Comparison of ENCODE assay signal across 7 cellular contexts in genomic region chr13:51125495-51126226, GRCh38. TPM values are rescaled to one million over a fixed set of nuclear protein-coding genes. Genes with fewer than 3 reads are reported as not detected.
DNase-seq lines count a peak whose midpoint lies in the region; TF ChIP-seq lines count a peak whose summit lies in the region.

No MANE protein-coding gene starts in this region.

- TF ChIP-seq CTCF in GM12864 (IDR thresholded peaks at IDR 0.05; ENCODE audit: low read depth, low read length, missing control alignments) (peak; percentile 85), Peyer's patch (IDR thresholded peaks at IDR 0.05) (peak; percentile 25 to 69 (median 60)), ascending aorta (IDR thresholded peaks at IDR 0.05) (peak; percentile 40 to 65 (median 48))

- H3K4me1 ChIP-seq in Peyer's patch: no peaks in the 10 kb centered on the region
- H3K4me1 ChIP-seq in ascending aorta: no peaks in the 10 kb centered on the region

- H3K9me3 ChIP-seq in Peyer's patch: no peaks in the 10 kb centered on the region
- H3K9me3 ChIP-seq in ascending aorta: no peaks in the 10 kb centered on the region

- H3K36me3 ChIP-seq in Peyer's patch: no peaks in the 10 kb centered on the region
- H3K36me3 ChIP-seq in ascending aorta: no peaks in the 10 kb centered on the region

- H3K27ac ChIP-seq in Peyer's patch: no peak overlapping the region
- H3K27ac ChIP-seq in ascending aorta: no peak overlapping the region

- no peak for TF ChIP-seq POLR2A in Peyer's patch (IDR thresholded peaks at IDR 0.05)

- intact Hi-C loops in ascending aorta (cut with DNase I): no loop called here

- H3K4me3 ChIP-seq in GM12864 (ENCODE audit: low read depth, low read length) (no peak overlapping the region), Peyer's patch (no peak overlapping the region), ascending aorta (no peak overlapping the region)

- DNase-seq in GM12864 (ENCODE audit: low read depth) (peak; percentile 26), H4 (ENCODE audit: low spot score) (peak; percentile 45), LoVo (ENCODE audit: low spot score) (peak; percentile 70), Peyer's patch (peak in 2 of 3 donors; percentile 22 to 65), ascending aorta (ENCODE audit: low spot score in 2 of 2) (no peak), iPS DF 19.7 (ENCODE audit: low read depth, low spot score) (peak; percentile 48)
- peak; percentile 18 to 34 (median 23) for DNase-seq in stimulated activated CD4-positive, alpha-beta T cell treated with anti-CD3 and anti-CD28 coated beads, Interleukin-12 subunit alpha, Interleukin-12 subunit beta, amount 100 ng/mL, for 48 hours (ENCODE audit: low read depth in 2 of 3, low spot score in 1 of 3)

- H3K27me3 ChIP-seq in Peyer's patch (no peaks in the 10 kb centered on the region), ascending aorta (no peaks in the 10 kb centered on the region)

RNA-seq across cellular contexts. Expression of gene C13orf42, which starts 14.6 kb away (rescaled TPM):
- total RNA-seq in H4 (2014; rRNA removed; shearing (Covaris generic)): not detected in 2 replicates
- total RNA-seq in Peyer's patch (not detected), ascending aorta (not detected)

Comparison
In these comparisons a context has a peak if more than half of its experiments do, and no peak if none do; other contexts are left out.
1. DNase-seq: peak in GM12864 (single experiment), H4 (single experiment), LoVo (single experiment), Peyer's patch (2 of 3), iPS DF 19.7 (single experiment) and stimulated activated CD4-positive, alpha-beta T cell treated with anti-CD3 and anti-CD28 coated beads, Interleukin-12 subunit alpha, Interleukin-12 subunit beta, amount 100 ng/mL, for 48 hours (3 of 3); none in ascending aorta (0 of 2).
2. Peak in every context shown above with its lines, with median percentiles within 50 percentile points of each other: CTCF ChIP-seq.